In the genomic region with DNA sequence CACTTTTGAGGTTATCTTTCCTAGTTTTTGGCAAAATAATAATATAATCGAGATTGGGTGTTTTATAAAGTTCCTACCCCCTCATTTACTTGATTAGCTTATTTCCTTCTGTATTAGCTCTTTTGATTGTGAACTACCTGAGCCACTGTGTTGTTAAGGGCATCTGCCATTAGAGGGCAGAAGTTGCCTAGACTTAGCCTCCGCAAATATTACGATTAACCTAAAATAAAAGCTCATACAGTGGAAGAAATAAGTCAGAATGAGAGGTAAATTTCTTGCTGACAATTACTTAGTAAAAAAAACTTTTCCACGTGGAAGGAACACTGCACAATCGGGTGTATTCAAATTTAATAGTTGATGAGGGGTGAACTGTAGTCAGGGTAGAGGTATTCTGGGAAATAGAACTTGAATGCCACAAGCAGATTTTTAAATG, we compare ENCODE assay signal across 8 cellular contexts. TPM values are rescaled to one million over a fixed set of nuclear protein-coding genes. Genes with fewer than 3 reads are reported as not detected.
DNase-seq lines count a peak whose midpoint lies in the region; ATAC-seq and TF ChIP-seq lines count a peak whose summit lies in the region.

No MANE protein-coding gene starts in this region.

- H3K9me3 ChIP-seq in liver (ENCODE audit: control insufficient read depth in 4 of 4, low read length in 3 of 4) = no peaks in the 10 kb centered on the region

- WGBS in liver = under 1% methylated on average over 5 of the region's 5 CpGs

- TF ChIP-seq CTCF in liver (IDR thresholded peaks at IDR 0.05; ENCODE audit: low read depth, low read length, missing input control) = peak; percentile 75

- H3K36me3 Mint-ChIP-seq in central memory CD8-positive, alpha-beta T cell (ENCODE audit: insufficient read depth) = peaks cover 68% of the 10 kb centered on the region
- peaks cover 54% of the 10 kb centered on the region for H3K36me3 Mint-ChIP-seq in stimulated activated naive CD8-positive, alpha-beta T cell treated with anti-CD3 and anti-CD28 coated beads, Interleukin-15, Interleukin-2, amounts not matched to agents 100 ng/mL and 50 ng/mL, for 24 hours (ENCODE audit: low read depth)

- H3K4me3 ChIP-seq in liver (ENCODE audit: low read depth in 1 of 3, low read length in 3 of 3) = peak overlapping the region; percentile 2 to 39 (median 37)

- H3K27me3 ChIP-seq in liver (ENCODE audit: control insufficient read depth in 4 of 4, insufficient read depth in 4 of 4, low read length in 3 of 4) = no peaks in the 10 kb centered on the region

- peaks cover 56% of the 10 kb centered on the region for H3K4me1 Mint-ChIP-seq in central memory CD8-positive, alpha-beta T cell
- peaks cover 61% of the 10 kb centered on the region for H3K4me1 Mint-ChIP-seq in stimulated activated naive CD8-positive, alpha-beta T cell treated with anti-CD3 and anti-CD28 coated beads, Interleukin-15, Interleukin-2, amounts not matched to agents 100 ng/mL and 50 ng/mL, for 24 hours (ENCODE audit: low read depth)

- peak overlapping the region; percentile 99 for H3K27ac Mint-ChIP-seq in central memory CD8-positive, alpha-beta T cell (ENCODE audit: low read depth)
- H3K27ac Mint-ChIP-seq in stimulated activated naive CD8-positive, alpha-beta T cell treated with anti-CD3 and anti-CD28 coated beads, Interleukin-15, Interleukin-2, amounts not matched to agents 100 ng/mL and 50 ng/mL, for 24 hours = peak overlapping the region; percentile 87

- H3K4me3 Mint-ChIP-seq in central memory CD8-positive, alpha-beta T cell = peak overlapping the region; percentile 100
- peak overlapping the region; percentile 100 for H3K4me3 Mint-ChIP-seq in stimulated activated naive CD8-positive, alpha-beta T cell treated with anti-CD3 and anti-CD28 coated beads, Interleukin-15, Interleukin-2, amounts not matched to agents 100 ng/mL and 50 ng/mL, for 24 hours

- peak overlapping the region; percentile 85 to 98 for H3K9ac ChIP-seq in liver (ENCODE audit: low read depth in 1 of 2, low read length in 2 of 2)

- peaks cover 4 to 32% (median 20%) of the 10 kb centered on the region in 4 donors for H3K36me3 ChIP-seq in liver (ENCODE audit: control insufficient read depth in 4 of 4, insufficient read depth in 3 of 4, low read depth in 1 of 4, low read length in 3 of 4)

- peak; percentile 9 for DNase-seq in activated CD4-positive, CD25-positive, alpha-beta regulatory T cell treated with anti-CD3 and anti-CD28 coated beads, Interleukin-2, amount 50 U/mL, for 16 hours (ENCODE audit: low read depth, low spot score)
- DNase-seq in activated CD4-positive, CD25-positive, alpha-beta regulatory T cell (lab: John Stamatoyannopoulos, UW) = no peak
- DNase-seq in LHCN-M2 (ENCODE audit: low read depth) = peak; percentile 62
- peak; percentile 53 for DNase-seq in SKM-1 treated with dmso at 0.1 percent for 144 hours (lab: John Stamatoyannopoulos, UW; ENCODE audit: unreplicated experiment)
- peak in 1 of 2 donors; percentile 35 for DNase-seq in central memory CD8-positive, alpha-beta T cell (ENCODE audit: low spot score in 2 of 2)

- H3K27ac ChIP-seq in liver (ENCODE audit: low read depth in 1 of 2, low read length in 2 of 2) = peak overlapping the region in 1 of 2 donors; percentile 92

- peak; percentile 83 to 85 for TF ChIP-seq RAD21 in liver (IDR thresholded peaks at IDR 0.05)

- no peaks in the 10 kb centered on the region for H3K9me3 Mint-ChIP-seq in central memory CD8-positive, alpha-beta T cell
- H3K9me3 Mint-ChIP-seq in stimulated activated naive CD8-positive, alpha-beta T cell treated with anti-CD3 and anti-CD28 coated beads, Interleukin-15, Interleukin-2, amounts not matched to agents 100 ng/mL and 50 ng/mL, for 24 hours = no peaks in the 10 kb centered on the region

- peak; percentile 12 for ATAC-seq in central memory CD8-positive, alpha-beta T cell (replicated peaks; ENCODE audit: extremely low read depth, poor library complexity, severe bottlenecking)
- ATAC-seq in HG03095 (IDR thresholded peaks at IDR 0.05; ENCODE audit: unreplicated experiment) = no peak

- H3K27me3 Mint-ChIP-seq in central memory CD8-positive, alpha-beta T cell = no peaks in the 10 kb centered on the region
- H3K27me3 Mint-ChIP-seq in stimulated activated naive CD8-positive, alpha-beta T cell treated with anti-CD3 and anti-CD28 coated beads, Interleukin-15, Interleukin-2, amounts not matched to agents 100 ng/mL and 50 ng/mL, for 24 hours = no peaks in the 10 kb centered on the region

- peaks cover 0 to 29% (median 24%) of the 10 kb centered on the region in 4 donors for H3K4me1 ChIP-seq in liver (ENCODE audit: control insufficient read depth in 4 of 4, insufficient read depth in 4 of 4, low read length in 3 of 4)

TF ChIP-seq in liver, 16 proteins besides CTCF, POLR2A, EP300 and RAD21:
- TF ChIP-seq RXRA (IDR thresholded peaks at IDR 0.05) = no peak
- peak; percentile 26 for TF ChIP-seq YY1 (IDR thresholded peaks at IDR 0.05)
- TF ChIP-seq FOXA1 (IDR thresholded peaks at IDR 0.05) = no peak

RNA-seq across cellular contexts. Expression of a gene that starts 2.3 kb away (rescaled TPM):
- total RNA-seq in LHCN-M2 (2014; rRNA removed) = 162 and 250 TPM in 2 replicates
- 292 TPM for polyA plus RNA-seq in LHCN-M2 (2012)
- 100 to 1,000 TPM in 1 of 2 donors, 10 to 100 TPM in 1; 76.6 to 338 TPM for total RNA-seq in liver
- 100 to 1,000 TPM; 188 to 190 TPM for polyA plus RNA-seq in liver

Comparison
In these comparisons a context has a peak if more than half of its experiments do, and no peak if none do; other contexts are left out.
1. DNase-seq: peak in activated CD4-positive, CD25-positive, alpha-beta regulatory T cell treated with anti-CD3 and anti-CD28 coated beads, Interleukin-2, amount 50 U/mL, for 16 hours (single experiment), LHCN-M2 (single experiment) and SKM-1 treated with dmso at 0.1 percent for 144 hours (single experiment); none in activated CD4-positive, CD25-positive, alpha-beta regulatory T cell (0 of 4).